ENCODE assay signal across 8 cellular contexts in genomic region chr21:41698071-41698470, GRCh38.
"Had no signal": no experiment of that assay in that cellular context is flagged by ENCODE, and none has a peak within 500 bp of the region (broad histone marks: within the 10 kb centered on the region; RNA-seq: fewer than 3 reads in every experiment).

No MANE protein-coding gene starts in this region.

- DNase-seq: HFFc6, KBM-7 had no signal

- H3K9me3 ChIP-seq: HAP-1 had no signal

- H3K4me1 ChIP-seq: HAP-1 had no signal

- H2AFZ ChIP-seq: GM23338 had no signal

- H3K27ac ChIP-seq: HL-60, KMS-11 had no signal

- H3K9ac ChIP-seq: KMS-11 had no signal

- ATAC-seq: GM23338, HCT116, HepG2 had no signal

- H3K4me3 ChIP-seq: GM23338, HAP-1 had no signal

- H3K4me2 ChIP-seq: GM23338, KMS-11 had no signal

- H3K36me3 ChIP-seq: HAP-1 had no signal
